ENCODE assay signal across 8 cellular contexts in genomic region chr14:67620217-67620789, GRCh38. TPM values are rescaled to one million over a fixed set of nuclear protein-coding genes. Genes with fewer than 3 reads are reported as not detected.
DNase-seq lines count a peak whose midpoint lies in the region; ATAC-seq and TF ChIP-seq lines count a peak whose summit lies in the region.

No MANE protein-coding gene starts in this region.

- no peaks in the 10 kb centered on the region for H4K20me1 ChIP-seq in KMS-11 (ENCODE audit: insufficient read depth)
- H4K20me1 ChIP-seq in hepatocyte (ENCODE audit: insufficient read depth, poor library complexity, severe bottlenecking), result no peaks in the 10 kb centered on the region

- 3% methylated on average over 15 of the region's 19 CpGs for WGBS in hepatocyte (ENCODE audit: low lambda C conversion rate, missing lambda C conversion rate)

- H3K4me2 ChIP-seq in KMS-11 (peak overlapping the region; percentile 63), hepatocyte (peak overlapping the region; percentile 92)

- peaks cover 20 to 26% (median 22%) of the 10 kb centered on the region in 3 donors for H3K4me1 Mint-ChIP-seq in CD8-positive, alpha-beta memory T cell
- H3K4me1 Mint-ChIP-seq in activated naive CD8-positive, alpha-beta T cell treated with anti-CD3 and anti-CD28 coated beads, Interleukin-2, amount 50 U/mL, for 24 hours, result peaks cover 30% of the 10 kb centered on the region

- peak overlapping the region; percentile 82 for H3K4me3 ChIP-seq in CD8-positive, alpha-beta memory T cell (ENCODE audit: low read length)
- H3K4me3 ChIP-seq in KMS-11 (IDR thresholded peaks at IDR 0.05; ENCODE audit: insufficient read depth, low read depth, low read length) (no peak overlapping the region), hepatocyte (peak overlapping the region; percentile 82), retinal pigment epithelial cell (ENCODE audit: low read length) (peak overlapping the region; percentile 72)

- H3K4me1 ChIP-seq in CD8-positive, alpha-beta memory T cell (ENCODE audit: insufficient read depth, low read length), result peaks cover 31% of the 10 kb centered on the region
- H3K4me1 ChIP-seq in KMS-11 (ENCODE audit: low read depth, poor library complexity, severe bottlenecking) (peaks cover 16% of the 10 kb centered on the region), hepatocyte (ENCODE audit: insufficient read depth) (peaks cover 18% of the 10 kb centered on the region)

- H3K9me2 ChIP-seq in hepatocyte (replicated peaks; ENCODE audit: insufficient read depth), result no peaks in the 10 kb centered on the region

- peaks cover 5 to 7% of the 10 kb centered on the region in 2 donors for H3K27me3 Mint-ChIP-seq in CD8-positive, alpha-beta memory T cell
- peaks cover 12% of the 10 kb centered on the region for H3K27me3 Mint-ChIP-seq in activated naive CD8-positive, alpha-beta T cell treated with anti-CD3 and anti-CD28 coated beads, Interleukin-2, amount 50 U/mL, for 24 hours

- peak overlapping the region in 7 of 8 donors; percentile 48 to 99 (median 97) for H3K27ac Mint-ChIP-seq in CD8-positive, alpha-beta memory T cell
- H3K27ac Mint-ChIP-seq in activated naive CD8-positive, alpha-beta T cell treated with anti-CD3 and anti-CD28 coated beads, Interleukin-2, amount 50 U/mL, for 24 hours, result no peak overlapping the region

- H2AFZ ChIP-seq in KMS-11 (ENCODE audit: low read depth) (peak overlapping the region; percentile 83), hepatocyte (peak overlapping the region; percentile 82)

- no peaks in the 10 kb centered on the region for H3K36me3 ChIP-seq in CD8-positive, alpha-beta memory T cell (ENCODE audit: insufficient read depth, low read length)
- H3K36me3 ChIP-seq in KMS-11 (ENCODE audit: insufficient read depth) (no peaks in the 10 kb centered on the region), hepatocyte (replicated peaks; ENCODE audit: insufficient read depth, low read depth) (no peaks in the 10 kb centered on the region)

- H3K9me3 ChIP-seq in CD8-positive, alpha-beta memory T cell (ENCODE audit: low read length), result no peaks in the 10 kb centered on the region
- H3K9me3 ChIP-seq in hepatocyte (ENCODE audit: low read depth), result no peaks in the 10 kb centered on the region

- no peaks in the 10 kb centered on the region for H3K9me3 Mint-ChIP-seq in CD8-positive, alpha-beta memory T cell
- H3K9me3 Mint-ChIP-seq in activated naive CD8-positive, alpha-beta T cell treated with anti-CD3 and anti-CD28 coated beads, Interleukin-2, amount 50 U/mL, for 24 hours, result no peaks in the 10 kb centered on the region

- H3K27me3 ChIP-seq in CD8-positive, alpha-beta memory T cell (ENCODE audit: insufficient read depth, low read length, poor library complexity, severe bottlenecking), result no peaks in the 10 kb centered on the region
- H3K27me3 ChIP-seq in KMS-11 (ENCODE audit: insufficient read depth, low read depth) (no peaks in the 10 kb centered on the region; the same call in 1 of the 2 replicates), hepatocyte (no peaks in the 10 kb centered on the region)

- H3K4me3 Mint-ChIP-seq in CD8-positive, alpha-beta memory T cell, result peak overlapping the region; percentile 85 to 93 (median 88)
- H3K4me3 Mint-ChIP-seq in activated naive CD8-positive, alpha-beta T cell treated with anti-CD3 and anti-CD28 coated beads, Interleukin-2, amount 50 U/mL, for 24 hours, result peak overlapping the region; percentile 80

- peak overlapping the region; percentile 90 for H3K27ac ChIP-seq in CD8-positive, alpha-beta memory T cell (ENCODE audit: low read depth, low read length)
- no peak overlapping the region for H3K27ac ChIP-seq in KMS-11
- H3K27ac ChIP-seq in hepatocyte, result peak overlapping the region; percentile 89

- ATAC-seq in activated naive CD8-positive, alpha-beta T cell treated with anti-CD3 and anti-CD28 coated beads, Interleukin-2, amount 50 U/mL, for 24 hours, result no peak
- ATAC-seq in HG03378 (IDR thresholded peaks at IDR 0.05; ENCODE audit: unreplicated experiment), result no peak
- ATAC-seq in HG03108 (IDR thresholded peaks at IDR 0.05; ENCODE audit: unreplicated experiment), result no peak

- POLR2A ChIA-PET in CD8-positive, alpha-beta memory T cell (lab: Charles Lee), result no interaction called here

- peaks cover 0 to 5% (median 4%) of the 10 kb centered on the region in 3 donors for H3K36me3 Mint-ChIP-seq in CD8-positive, alpha-beta memory T cell
- no peaks in the 10 kb centered on the region for H3K36me3 Mint-ChIP-seq in activated naive CD8-positive, alpha-beta T cell treated with anti-CD3 and anti-CD28 coated beads, Interleukin-2, amount 50 U/mL, for 24 hours (ENCODE audit: low read depth)

- DNase-seq in CD8-positive, alpha-beta memory T cell, result peak in 1 of 5 donors; percentile 51
- no peak for DNase-seq in activated naive CD8-positive, alpha-beta T cell treated with anti-CD3 and anti-CD28 coated beads, Interleukin-2, amount 50 U/mL, for 24 hours
- DNase-seq in hepatocyte (ENCODE audit: low spot score), result peak; percentile 50
- DNase-seq in retinal pigment epithelial cell (ENCODE audit: low read depth), result no peak
- DNase-seq in AG08395 (ENCODE audit: low spot score), result no peak

- H3K79me2 ChIP-seq in KMS-11 (ENCODE audit: insufficient read depth, low read depth), result no peaks in the 10 kb centered on the region
- no peaks in the 10 kb centered on the region for H3K79me2 ChIP-seq in hepatocyte

- peak overlapping the region; percentile 44; the same call in 1 of the 2 replicates for H3K9ac ChIP-seq in KMS-11

- TF ChIP-seq CTCF in KMS-11 (conservative IDR thresholded peaks at IDR 0.05; ENCODE audit: low read depth, low read length) (no peak), hepatocyte (IDR thresholded peaks at IDR 0.05; ENCODE audit: poor library complexity) (no peak), retinal pigment epithelial cell (conservative IDR thresholded peaks at IDR 0.05; ENCODE audit: low read depth, low read length) (no peak)

- CTCF ChIA-PET in CD8-positive, alpha-beta memory T cell (lab: Charles Lee), result interaction anchor here (0.7 to 3.7 kb wide), 4 partner anchors 10 to 83 kb away, joined by 3 to 63 read pairs (median 6); partner anchors contain the start of genes PIGH and RDH12

RNA-seq across cellular contexts. Expression of gene ARG2, which starts 0.6 kb away (rescaled TPM):
- 1 to 10 TPM; 2.3 to 2.8 TPM for total RNA-seq in CD8-positive, alpha-beta memory T cell
- polyA plus RNA-seq in CD8-positive, alpha-beta memory T cell, result 1.2 TPM
- total RNA-seq in hepatocyte, result 22.3 and 35.0 TPM in 2 replicates
- 29.0 and 33.3 TPM in 2 replicates for polyA plus RNA-seq in hepatocyte

RNA-seq across cellular contexts. Expression of gene PIGH, which starts 20.2 kb away (rescaled TPM):
- 10 to 100 TPM; 24.2 to 26.1 TPM for total RNA-seq in CD8-positive, alpha-beta memory T cell
- polyA plus RNA-seq in CD8-positive, alpha-beta memory T cell, result 39.3 TPM
- 51.2 and 64.4 TPM in 2 replicates for total RNA-seq in hepatocyte
- 66.4 and 75.8 TPM in 2 replicates for polyA plus RNA-seq in hepatocyte

RNA-seq across cellular contexts. Expression of gene VTI1B, which starts 54.1 kb away (rescaled TPM):
- total RNA-seq in CD8-positive, alpha-beta memory T cell, result 10 to 100 TPM; 93.7 to 94.4 TPM
- polyA plus RNA-seq in CD8-positive, alpha-beta memory T cell, result 81.4 TPM
- 49.2 and 55.0 TPM in 2 replicates for total RNA-seq in hepatocyte
- 87.5 and 115 TPM in 2 replicates for polyA plus RNA-seq in hepatocyte
